In the genomic region with DNA sequence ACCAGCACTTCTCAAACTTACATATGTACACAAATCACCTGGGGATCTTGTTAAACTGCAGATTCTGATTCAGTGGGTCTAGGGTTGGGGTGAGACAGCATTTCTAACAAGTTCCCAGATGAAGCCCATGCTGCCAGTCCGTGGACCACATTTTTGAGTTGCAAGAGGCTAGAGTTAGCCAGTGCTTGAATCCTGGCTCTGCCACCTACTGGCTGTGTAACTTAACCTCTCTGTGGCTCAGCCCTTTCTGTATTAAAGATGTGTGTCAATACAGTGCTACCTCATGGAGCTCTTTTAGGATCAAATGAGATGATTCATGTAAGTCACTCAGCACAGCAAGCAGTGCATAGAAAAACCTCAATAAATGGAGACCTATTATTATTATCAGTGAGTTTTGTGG, we compare ENCODE assay signal across 19 cellular contexts.
DNase-seq lines count a peak whose midpoint lies in the region; ATAC-seq and TF ChIP-seq lines count a peak whose summit lies in the region.
"Had no signal": no experiment of that assay in that cellular context is flagged by ENCODE, and none has a peak within 500 bp of the region (broad histone marks: within the 10 kb centered on the region; RNA-seq: fewer than 3 reads in every experiment).

No MANE protein-coding gene starts in this region.

- no peak for ATAC-seq in HG02610 (IDR thresholded peaks at IDR 0.05; ENCODE audit: unreplicated experiment)
- ATAC-seq: activated CD4-positive, CD25-positive, alpha-beta regulatory T cell treated with anti-CD3 and anti-CD28 coated beads, Interleukin-2, amount 50 U/mL, for 24 hours had no signal

- H3K4me3 ChIP-seq in OCI-LY3 (ENCODE audit: low read length) (no peak overlapping the region), epithelial cell of proximal tubule (ENCODE audit: low read depth, low read length) (no peak overlapping the region)
- H3K4me3 ChIP-seq: breast epithelium, lung, suprapubic skin had no signal

- no peaks in the 10 kb centered on the region for H3K27me3 Mint-ChIP-seq in type B pancreatic cell
- peaks cover 10% of the 10 kb centered on the region for H3K27me3 Mint-ChIP-seq in glutamatergic neuron (ENCODE audit: unreplicated experiment)

- no peaks in the 10 kb centered on the region for H3K4me1 ChIP-seq in OCI-LY3 (ENCODE audit: low read length)
- H3K4me1 ChIP-seq: breast epithelium, suprapubic skin had no signal

- H3K27ac ChIP-seq in OCI-LY3 (ENCODE audit: low read length), result no peak overlapping the region
- H3K27ac ChIP-seq: breast epithelium, RWPE1, suprapubic skin had no signal

- no peaks in the 10 kb centered on the region for H3K9me3 ChIP-seq in OCI-LY3 (ENCODE audit: insufficient read depth, low read length)
- H3K9me3 ChIP-seq: suprapubic skin had no signal

- H3K4me1 Mint-ChIP-seq in type B pancreatic cell (ENCODE audit: unreplicated experiment), result no peaks in the 10 kb centered on the region
- no peaks in the 10 kb centered on the region for H3K4me1 Mint-ChIP-seq in glutamatergic neuron (ENCODE audit: low read depth, unreplicated experiment)

- no peaks in the 10 kb centered on the region for H3K36me3 ChIP-seq in OCI-LY3 (replicated peaks; ENCODE audit: low read depth, low read length)
- H3K36me3 ChIP-seq: breast epithelium, suprapubic skin had no signal

- TF ChIP-seq CTCF in OCI-LY3 (IDR thresholded peaks at IDR 0.05; ENCODE audit: low read depth, low read length) (peak; percentile 32; the same call in 1 of the 2 replicates), epithelial cell of proximal tubule (conservative IDR thresholded peaks at IDR 0.05; ENCODE audit: low read depth, low read length) (peak; percentile 43), type B pancreatic cell (conservative IDR thresholded peaks at IDR 0.05) (peak; percentile 51), glutamatergic neuron (IDR thresholded peaks at IDR 0.05; ENCODE audit: partially characterized antibody, unreplicated experiment) (no peak)

- H3K9me3 Mint-ChIP-seq in type B pancreatic cell, result peaks cover 4% of the 10 kb centered on the region
- H3K9me3 Mint-ChIP-seq in glutamatergic neuron (ENCODE audit: unreplicated experiment), result peaks cover 4% of the 10 kb centered on the region
- H3K9me3 Mint-ChIP-seq: nephron had no signal

- H3K79me2 ChIP-seq in OCI-LY3 (ENCODE audit: low read length), result no peaks in the 10 kb centered on the region

- DNase-seq in NCI-H82 (lab: John Stamatoyannopoulos, UW), result peak; percentile 11
- no peak for DNase-seq in NCI-H82 treated with DMSO at 0.1 percent for 48 hours (lab: John Stamatoyannopoulos, UW; ENCODE audit: unreplicated experiment)
- DNase-seq in epithelial cell of proximal tubule (ENCODE audit: low read depth), result no peak
- DNase-seq in type B pancreatic cell (ENCODE audit: extremely low spot score, unreplicated experiment), result no peak
- no peak for DNase-seq in NCI-H1694 (lab: John Stamatoyannopoulos, UW)
- DNase-seq in glutamatergic neuron, result no peak
- DNase-seq: COR-L47, NCI-H1417 treated with DMSO at 0.1 percent for 48 hours, NCI-H510A, retina had no signal

- no peak overlapping the region for H3K9ac ChIP-seq in OCI-LY3 (ENCODE audit: low read length)

- no peaks in the 10 kb centered on the region for H3K36me3 Mint-ChIP-seq in type B pancreatic cell
- H3K36me3 Mint-ChIP-seq in glutamatergic neuron (ENCODE audit: unreplicated experiment), result peaks cover 8% of the 10 kb centered on the region
- H3K36me3 Mint-ChIP-seq: activated naive CD8-positive, alpha-beta T cell had no signal

- H3K27ac Mint-ChIP-seq in type B pancreatic cell (no peak overlapping the region), glutamatergic neuron (ENCODE audit: unreplicated experiment) (no peak overlapping the region)
- H3K27ac Mint-ChIP-seq: activated naive CD8-positive, alpha-beta T cell had no signal

- no peaks in the 10 kb centered on the region for H3K27me3 ChIP-seq in OCI-LY3 (ENCODE audit: low read depth, low read length)
- H3K27me3 ChIP-seq: breast epithelium, suprapubic skin had no signal

- no peak overlapping the region for H3K4me2 ChIP-seq in OCI-LY3 (ENCODE audit: low read length)

- H3K4me3 Mint-ChIP-seq in type B pancreatic cell (no peak overlapping the region), glutamatergic neuron (ENCODE audit: unreplicated experiment) (no peak overlapping the region)
- H3K4me3 Mint-ChIP-seq: activated naive CD8-positive, alpha-beta T cell; nephron had no signal

- no peaks in the 10 kb centered on the region for H4K20me1 ChIP-seq in OCI-LY3 (ENCODE audit: insufficient read depth, low read length)

- H2AFZ ChIP-seq in OCI-LY3 (ENCODE audit: low read depth, low read length), result no peak overlapping the region
